ENCODE assay signal across 22 cellular contexts in the genomic region with DNA sequence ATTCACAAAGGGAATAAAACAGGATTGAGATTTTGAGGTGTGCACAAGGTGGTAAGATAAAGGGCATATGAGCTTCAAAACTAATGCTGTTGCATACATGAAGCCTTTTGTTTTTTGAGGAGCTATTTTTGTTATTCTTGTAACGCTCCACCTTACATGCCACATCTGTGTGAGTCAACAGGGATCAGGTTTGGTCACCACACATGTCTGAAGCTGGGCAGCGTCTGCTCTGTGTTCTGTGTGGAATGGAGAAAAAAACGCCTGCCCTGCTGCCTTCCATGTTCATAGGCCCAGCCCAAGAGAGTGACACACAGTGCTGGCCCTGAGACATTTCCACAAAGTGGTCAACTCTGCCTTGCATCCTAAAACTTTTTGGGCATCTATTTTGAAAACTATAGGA.
DNase-seq lines count a peak whose midpoint lies in the region; ATAC-seq, FAIRE-seq and TF ChIP-seq lines count a peak whose summit lies in the region.
"Had no signal": no experiment of that assay in that cellular context is flagged by ENCODE, and none has a peak within 500 bp of the region (broad histone marks: within the 10 kb centered on the region; RNA-seq: fewer than 3 reads in every experiment).

No MANE protein-coding gene starts in this region.

- H3K9me3 ChIP-seq in HepG2 (ENCODE audit: low read length) (no peaks in the 10 kb centered on the region), right lobe of liver (no peaks in the 10 kb centered on the region), thyroid gland (no peaks in the 10 kb centered on the region), heart right ventricle (no peaks in the 10 kb centered on the region)
- H3K9me3 ChIP-seq: left ventricle myocardium inferior, prostate gland, upper lobe of left lung had no signal

- CTCF ChIA-PET in HepG2 (lab: Yijun Ruan, JAX; ENCODE audit: low intra/inter-chr PET ratio, low total read pairs) = no interaction called here

- H3K79me2 ChIP-seq in HepG2 (ENCODE audit: insufficient read depth, low read length) = no peaks in the 10 kb centered on the region

- H3K9ac ChIP-seq in HepG2 (ENCODE audit: insufficient read depth, low read depth, low read length) = no peak overlapping the region

- H3K4me1 ChIP-seq in HepG2 (ENCODE audit: insufficient read depth, low read length) = no peaks in the 10 kb centered on the region
- H3K4me1 ChIP-seq in right lobe of liver = no peaks in the 10 kb centered on the region
- peaks cover 0 to 8% of the 10 kb centered on the region in 2 donors for H3K4me1 ChIP-seq in thyroid gland
- H3K4me1 ChIP-seq in heart right ventricle = peaks cover 0 to 17% (median 0%) of the 10 kb centered on the region in 9 donors
- H3K4me1 ChIP-seq: prostate gland, upper lobe of left lung had no signal

- BruUV-seq in HepG2 (replicated peaks; lab: Mats Ljungman, UMichigan) = TSS peak; percentile 30

- no peak overlapping the region for H3K4me2 ChIP-seq in HepG2 (ENCODE audit: low read depth, low read length)

- WGBS in HepG2 (ENCODE audit: low lambda C conversion rate) = 100% methylated on average over 3 of the region's 3 CpGs
- 92% methylated on average over 3 of the region's 3 CpGs for WGBS in right lobe of liver (ENCODE audit: insufficient coverage, low coverage, low lambda C conversion rate, missing lambda C conversion rate)
- WGBS in thyroid gland, 2 donors = 91 to 94% methylated on average over 3 of the region's 3 CpGs
- WGBS in heart right ventricle, 2 donors = 95% methylated on average over 3 of the region's 3 CpGs

- no peaks in the 10 kb centered on the region for H4K20me1 ChIP-seq in HepG2 (ENCODE audit: insufficient read depth, low read length)

- intact Hi-C loops in HepG2 (cut with micrococcal nuclease; ENCODE audit: unreplicated experiment) = no loop called here
- intact Hi-C loops in right lobe of liver (cut with DNase I) = no loop called here
- intact Hi-C loops in thyroid gland (cut with DNase I) = no loop called here
- intact Hi-C loops in heart right ventricle (cut with DNase I) = no loop called here

- FAIRE-seq in HepG2 (lab: Jason Lieb, UNC) (no peak), bronchial epithelial cell (lab: Jason Lieb, UNC) (no peak), GM19239 (lab: Jason Lieb, UNC) (no peak)

- no peak overlapping the region for H3K4me3 ChIP-seq in HepG2 (replicated peaks in 1 of 3; ENCODE audit: insufficient read depth in 1 of 3, low read depth in 2 of 3, low read length in 3 of 3)
- no peak overlapping the region for H3K4me3 ChIP-seq in right lobe of liver
- H3K4me3 ChIP-seq in bronchial epithelial cell (ENCODE audit: low read depth, low read length) = no peak overlapping the region
- no peak overlapping the region for H3K4me3 ChIP-seq in thyroid gland (replicated peaks in 1 of 3)
- H3K4me3 ChIP-seq in heart right ventricle = no peak overlapping the region
- H3K4me3 ChIP-seq: left ventricle myocardium inferior, prostate gland, upper lobe of left lung had no signal

- no peak for TF ChIP-seq RAD21 in HepG2 (CRISPR knock-in tag; IDR thresholded peaks at IDR 0.05)

- no peak for DNase-seq in HepG2 (ENCODE audit: low spot score)
- no peak for DNase-seq in right lobe of liver
- DNase-seq in bronchial epithelial cell (ENCODE audit: low read depth) = peak; percentile 87
- DNase-seq in glomerular visceral epithelial cell (ENCODE audit: extremely low spot score) = peak; percentile 21
- DNase-seq in thyroid gland = no peak
- no peak for DNase-seq in GM19239 (ENCODE audit: insufficient read length, low spot score)
- DNase-seq in heart right ventricle = no peak
- DNase-seq: activated CD4-positive, alpha-beta T cell treated with anti-CD3 and anti-CD28 coated beads, Interleukin-2, amount 50 U/mL, for 1 hour; central memory CD4-positive, alpha-beta T cell; COR-L47; erythroblast; head of caudate nucleus; left ventricle myocardium inferior; NCI-H1417 treated with DMSO at 0.1 percent for 48 hours; NCI-H524; SHP77 treated with DMSO at 0.1 percent for 48 hours; stimulated activated CD4-positive, alpha-beta T cell treated with anti-CD3 and anti-CD28 coated beads, Interleukin-2, amount 100 ng/mL, for 24 hours; T-helper 1 cell; upper lobe of left lung had no signal

- no peak for TF ChIP-seq POLR2A in HepG2 (IDR thresholded peaks at IDR 0.05; ENCODE audit: insufficient read depth in 1 of 2, low read depth in 2 of 2, low read length in 2 of 2)
- no peak for TF ChIP-seq POLR2A in right lobe of liver (IDR thresholded peaks at IDR 0.05)
- no peak for TF ChIP-seq POLR2A in thyroid gland (IDR thresholded peaks at IDR 0.05)

- no peak for TF ChIP-seq CTCF in HepG2 (CRISPR knock-in tag; IDR thresholded peaks at IDR 0.05)
- TF ChIP-seq CTCF in right lobe of liver (IDR thresholded peaks at IDR 0.05) = no peak
- TF ChIP-seq CTCF in bronchial epithelial cell (IDR thresholded peaks at IDR 0.05; ENCODE audit: insufficient read depth, low read length, severe bottlenecking) = no peak
- no peak for TF ChIP-seq CTCF in thyroid gland (IDR thresholded peaks at IDR 0.05)
- TF ChIP-seq CTCF in heart right ventricle (IDR thresholded peaks at IDR 0.05) = no peak

- in situ Hi-C loops in HepG2 (cut with HindIII; ENCODE audit: extremely low pct_ligation_motif_present, low pct_unique_long_range_greater_than_20kb) = no loop called here

- H3K27me3 ChIP-seq in HepG2 (ENCODE audit: control insufficient read depth in 1 of 2, insufficient read depth in 2 of 2, low read length in 2 of 2) (no peaks in the 10 kb centered on the region), right lobe of liver (no peaks in the 10 kb centered on the region), bronchial epithelial cell (ENCODE audit: control insufficient read depth, insufficient read depth, low read length) (no peaks in the 10 kb centered on the region), thyroid gland (no peaks in the 10 kb centered on the region), heart right ventricle (no peaks in the 10 kb centered on the region)
- H3K27me3 ChIP-seq: upper lobe of left lung had no signal

- POLR2A ChIA-PET in HepG2 (lab: Yijun Ruan, JAX) = no interaction called here

- H3K27ac ChIP-seq in HepG2 (ENCODE audit: extremely low read length, insufficient read depth, low read length) (no peak overlapping the region), right lobe of liver (no peak overlapping the region), thyroid gland (no peak overlapping the region), heart right ventricle (no peak overlapping the region)
- H3K27ac ChIP-seq: left ventricle myocardium inferior, prostate gland, upper lobe of left lung, VCaP had no signal

- no peak for TF ChIP-seq EP300 in HepG2 (IDR thresholded peaks at IDR 0.05; ENCODE audit: low read depth in 2 of 2, low read length in 2 of 2)
- no peak for TF ChIP-seq EP300 in HepG2 (CRISPR knock-in tag; IDR thresholded peaks at IDR 0.05; ENCODE audit: borderline replicate concordance)

- ATAC-seq in HepG2 (no peak), right lobe of liver (no peak), HG02588 (IDR thresholded peaks at IDR 0.05; ENCODE audit: unreplicated experiment) (no peak), heart right ventricle (no peak)

- H2AFZ ChIP-seq in HepG2 (ENCODE audit: low read length) = no peak overlapping the region

- H3K36me3 ChIP-seq in HepG2 (replicated peaks in 1 of 2; ENCODE audit: control insufficient read depth in 1 of 2, insufficient read depth in 2 of 2, low read length in 2 of 2) (peaks cover 7 to 33% of the 10 kb centered on the region in 2 experiments), right lobe of liver (peaks cover 0 to 17% (median 2%) of the 10 kb centered on the region in 4 donors), bronchial epithelial cell (ENCODE audit: control insufficient read depth, insufficient read depth, low read length) (peaks cover 4% of the 10 kb centered on the region), thyroid gland (peaks cover 8 to 13% of the 10 kb centered on the region in 2 donors), heart right ventricle (peaks cover 0 to 59% (median 10%) of the 10 kb centered on the region in 9 donors)
- H3K36me3 ChIP-seq: prostate gland had no signal

TF ChIP-seq in HepG2, 621 proteins besides CTCF, POLR2A, EP300 and RAD21:
- no peak for TF ChIP-seq SP1 (IDR thresholded peaks at IDR 0.05)
- TF ChIP-seq SP1 (CRISPR knock-in tag; IDR thresholded peaks at IDR 0.05) = no peak
- no peak for TF ChIP-seq ZNF34 (CRISPR knock-in tag; IDR thresholded peaks at IDR 0.05; ENCODE audit: borderline replicate concordance)
- TF ChIP-seq MAF1 (CRISPR knock-in tag; IDR thresholded peaks at IDR 0.05; ENCODE audit: borderline replicate concordance) = no peak
- no peak for TF ChIP-seq ZNF292 (CRISPR knock-in tag; IDR thresholded peaks at IDR 0.05; ENCODE audit: borderline replicate concordance, low read depth)
- TF ChIP-seq ZNF607 (CRISPR knock-in tag; IDR thresholded peaks at IDR 0.05; ENCODE audit: borderline replicate concordance) = no peak
- TF ChIP-seq TCF7L2 (IDR thresholded peaks at IDR 0.05; ENCODE audit: low read depth, low read length) = no peak
- no peak for TF ChIP-seq ZMAT3 (CRISPR knock-in tag; conservative IDR thresholded peaks at IDR 0.05)
- TF ChIP-seq RELA (CRISPR knock-in tag; IDR thresholded peaks at IDR 0.05) = no peak
- TF ChIP-seq ZNF234 (CRISPR knock-in tag; conservative IDR thresholded peaks at IDR 0.05) = no peak
- TF ChIP-seq, protein P1, sequence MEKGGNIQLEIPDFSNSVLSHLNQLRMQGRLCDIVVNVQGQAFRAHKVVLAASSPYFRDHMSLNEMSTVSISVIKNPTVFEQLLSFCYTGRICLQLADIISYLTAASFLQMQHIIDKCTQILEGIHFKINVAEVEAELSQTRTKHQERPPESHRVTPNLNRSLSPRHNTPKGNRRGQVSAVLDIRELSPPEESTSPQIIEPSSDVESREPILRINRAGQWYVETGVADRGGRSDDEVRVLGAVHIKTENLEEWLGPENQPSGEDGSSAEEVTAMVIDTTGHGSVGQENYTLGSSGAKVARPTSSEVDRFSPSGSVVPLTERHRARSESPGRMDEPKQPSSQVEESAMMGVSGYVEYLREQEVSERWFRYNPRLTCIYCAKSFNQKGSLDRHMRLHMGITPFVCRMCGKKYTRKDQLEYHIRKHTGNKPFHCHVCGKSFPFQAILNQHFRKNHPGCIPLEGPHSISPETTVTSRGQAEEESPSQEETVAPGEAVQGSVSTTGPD (CRISPR knock-in tag; IDR thresholded peaks at IDR 0.05) = no peak
TF ChIP-seq in HepG2: peak in this region for 0.

Comparison
In these comparisons a context has a peak if more than half of its experiments do, and no peak if none do; other contexts are left out.
1. DNase-seq: peak in bronchial epithelial cell (single experiment) and glomerular visceral epithelial cell (single experiment); none in HepG2 (single experiment), right lobe of liver (0 of 3), thyroid gland (0 of 2), GM19239 (single experiment) and heart right ventricle (0 of 2).